In the genomic region with DNA sequence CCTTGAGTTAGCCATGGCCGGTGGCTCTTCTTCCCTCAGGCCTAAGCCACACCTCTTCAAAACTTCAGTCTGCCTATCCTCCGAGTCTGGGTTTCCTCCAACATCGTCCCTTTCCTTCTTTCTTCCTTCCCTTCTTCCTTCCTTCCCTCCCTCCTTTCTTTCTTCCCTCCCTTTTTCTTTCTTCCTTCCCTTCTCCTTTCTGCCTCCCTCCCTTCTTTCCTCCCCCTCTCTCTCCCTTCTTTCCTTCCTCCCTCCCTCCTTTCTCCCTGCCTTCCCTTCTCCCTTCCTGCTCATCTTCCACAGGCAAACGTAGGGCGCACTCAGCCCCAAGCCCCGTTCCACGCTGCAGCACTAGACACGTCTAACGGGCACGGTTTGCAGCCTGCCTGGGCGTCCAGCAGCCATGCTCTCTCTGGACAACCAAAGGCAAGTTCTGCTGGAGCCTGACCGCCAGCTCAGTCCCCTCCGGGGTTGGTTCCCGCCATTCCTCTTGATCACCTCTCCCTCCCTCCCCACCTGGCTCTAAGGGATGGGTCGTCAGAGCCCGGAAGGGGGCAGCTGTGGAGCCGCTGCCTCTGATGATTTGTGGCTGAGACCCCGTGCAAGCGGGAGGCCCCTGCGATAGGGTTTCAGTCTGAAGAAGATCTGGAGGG, we compare ENCODE assay signal across 32 cellular contexts. TPM values are rescaled to one million over a fixed set of nuclear protein-coding genes. Genes with fewer than 3 reads are reported as not detected.
DNase-seq lines count a peak whose midpoint lies in the region; ATAC-seq, FAIRE-seq and TF ChIP-seq lines count a peak whose summit lies in the region.
"Had no signal": no experiment of that assay in that cellular context is flagged by ENCODE, and none has a peak within 500 bp of the region (broad histone marks: within the 10 kb centered on the region; RNA-seq: fewer than 3 reads in every experiment).

No MANE protein-coding gene starts in this region.

- H3K27ac Mint-ChIP-seq in stimulated activated naive CD8-positive, alpha-beta T cell treated with anti-CD3 and anti-CD28 coated beads, Interleukin-15, amount 100 ng/mL, for 72 hours, result no peak overlapping the region
- H3K27ac Mint-ChIP-seq in astrocyte (ENCODE audit: unreplicated experiment) (no peak overlapping the region), T-cell (no peak overlapping the region)
- H3K27ac Mint-ChIP-seq: activated naive CD4-positive, alpha-beta T cell treated with anti-CD3 and anti-CD28 coated beads, Interleukin-2, amount 50 U/mL, for 72 hours; IgD-negative memory B cell; immature natural killer cell; nephron; stimulated activated memory B cell treated with anti-CD40 and anti-IgM and Interleukin-4, amounts not matched to agents 10 μg/mL and 1 μg/mL and 100 μg/mL, for 72 hours had no signal

- H3K9ac ChIP-seq in astrocyte (ENCODE audit: low read length), result peak overlapping the region; percentile 25
- no peak overlapping the region for H3K9ac ChIP-seq in mesendoderm (ENCODE audit: low read length)

- H4K8ac ChIP-seq in mesendoderm (ENCODE audit: low read depth, low read length), result no peak overlapping the region

- no peak overlapping the region for H3K18ac ChIP-seq in mesendoderm (ENCODE audit: low read length)

- H3K27me3 ChIP-seq in astrocyte (ENCODE audit: insufficient read depth, low read length) (no peaks in the 10 kb centered on the region), mesendoderm (ENCODE audit: insufficient read depth, low read length, poor library complexity) (no peaks in the 10 kb centered on the region)
- H3K27me3 ChIP-seq: right lobe of liver had no signal

- no peak overlapping the region for H4K5ac ChIP-seq in mesendoderm (ENCODE audit: low read length)

- H3K27ac ChIP-seq in astrocyte (ENCODE audit: low read depth, low read length) (peak overlapping the region; percentile 50), mesendoderm (ENCODE audit: low read depth, low read length) (no peak overlapping the region)
- H3K27ac ChIP-seq: C4-2B, right lobe of liver, SK-N-MC had no signal

- H3K27me3 Mint-ChIP-seq in stimulated activated naive CD8-positive, alpha-beta T cell treated with anti-CD3 and anti-CD28 coated beads, Interleukin-15, amount 100 ng/mL, for 72 hours, result peaks cover 13% of the 10 kb centered on the region
- no peaks in the 10 kb centered on the region for H3K27me3 Mint-ChIP-seq in astrocyte (ENCODE audit: low read depth, unreplicated experiment)
- H3K27me3 Mint-ChIP-seq in T-cell, result peaks cover 7 to 9% of the 10 kb centered on the region in 2 donors

- H3K4me1 Mint-ChIP-seq in stimulated activated naive CD8-positive, alpha-beta T cell treated with anti-CD3 and anti-CD28 coated beads, Interleukin-15, amount 100 ng/mL, for 72 hours, result no peaks in the 10 kb centered on the region
- peaks cover 15% of the 10 kb centered on the region for H3K4me1 Mint-ChIP-seq in astrocyte (ENCODE audit: low read depth, unreplicated experiment)
- no peaks in the 10 kb centered on the region for H3K4me1 Mint-ChIP-seq in T-cell
- H3K4me1 Mint-ChIP-seq: immature natural killer cell; stimulated activated memory B cell treated with anti-CD40 and anti-IgM and Interleukin-4, amounts not matched to agents 10 μg/mL and 1 μg/mL and 100 μg/mL, for 72 hours had no signal

- H3K4ac ChIP-seq in mesendoderm (ENCODE audit: low read depth, low read length), result no peak overlapping the region

- no peaks in the 10 kb centered on the region for H3K79me2 ChIP-seq in astrocyte (ENCODE audit: insufficient read depth, low read length)
- no peaks in the 10 kb centered on the region for H3K79me2 ChIP-seq in mesendoderm (ENCODE audit: control insufficient read depth, insufficient read depth, low read length)

- H3K9me3 Mint-ChIP-seq in stimulated activated naive CD8-positive, alpha-beta T cell treated with anti-CD3 and anti-CD28 coated beads, Interleukin-15, amount 100 ng/mL, for 72 hours, result no peaks in the 10 kb centered on the region
- H3K9me3 Mint-ChIP-seq in astrocyte (ENCODE audit: unreplicated experiment) (peaks cover 7% of the 10 kb centered on the region), T-cell (no peaks in the 10 kb centered on the region)
- H3K9me3 Mint-ChIP-seq: activated naive CD4-positive, alpha-beta T cell treated with anti-CD3 and anti-CD28 coated beads, Interleukin-2, amount 50 U/mL, for 72 hours; IgD-negative memory B cell; immature natural killer cell; stimulated activated memory B cell treated with anti-CD40 and anti-IgM and Interleukin-4, amounts not matched to agents 10 μg/mL and 1 μg/mL and 100 μg/mL, for 72 hours had no signal

- no peak overlapping the region for H2BK5ac ChIP-seq in mesendoderm (ENCODE audit: low read length)

- H3K36me3 ChIP-seq in astrocyte (ENCODE audit: insufficient read depth, low read length), result no peaks in the 10 kb centered on the region
- H3K36me3 ChIP-seq in mesendoderm (ENCODE audit: control insufficient read depth, insufficient read depth, low read length), result no peaks in the 10 kb centered on the region
- H3K36me3 ChIP-seq: right lobe of liver had no signal

- POLR2A ChIA-PET in T-cell (lab: Charles Lee) (no interaction called here), GM10248 (lab: Yijun Ruan, JAX) (no interaction called here)

- CTCF ChIA-PET in T-cell (lab: Charles Lee) (no interaction called here), GM10248 (lab: Yijun Ruan, JAX) (no interaction called here)

- H2BK120ac ChIP-seq in mesendoderm (ENCODE audit: low read depth, low read length), result no peak overlapping the region

- H3K4me3 ChIP-seq in astrocyte (ENCODE audit: insufficient read depth, low read depth, low read length) (no peak overlapping the region), mesendoderm (ENCODE audit: low read length) (no peak overlapping the region)
- H3K4me3 ChIP-seq: right lobe of liver, SK-N-MC had no signal

- H3K56ac ChIP-seq in mesendoderm (ENCODE audit: low read length), result peak overlapping the region; percentile 7

- no peaks in the 10 kb centered on the region for H4K20me1 ChIP-seq in astrocyte (ENCODE audit: insufficient read depth, low read length)

- no peak overlapping the region for H2BK15ac ChIP-seq in mesendoderm (replicated peaks; ENCODE audit: low read depth)

- peak; percentile 26 for ATAC-seq in stimulated activated naive CD8-positive, alpha-beta T cell treated with anti-CD3 and anti-CD28 coated beads, Interleukin-15, amount 100 ng/mL, for 72 hours
- ATAC-seq in stimulated activated naive CD8-positive, alpha-beta T cell treated with anti-CD3 and anti-CD28 coated beads, Interleukin-15, Interleukin-2, amounts not matched to agents 100 U/mL and 50 U/mL, for 24 hours, result no peak
- ATAC-seq in HG03521 (IDR thresholded peaks at IDR 0.05; ENCODE audit: unreplicated experiment) (no peak), T-cell (replicated peaks in 1 of 4) (no peak)
- ATAC-seq: activated naive CD4-positive, alpha-beta T cell treated with anti-CD3 and anti-CD28 coated beads, Interleukin-2, amount 50 U/mL, for 72 hours; left lobe of liver; right lobe of liver; stimulated activated memory B cell treated with anti-CD40 and anti-IgM and Interleukin-4, amounts not matched to agents 10 μg/mL and 1 μg/mL and 100 μg/mL, for 72 hours had no signal

- H3K79me1 ChIP-seq in mesendoderm (ENCODE audit: low read length), result no peaks in the 10 kb centered on the region

- H2AK5ac ChIP-seq in mesendoderm (ENCODE audit: low read length), result no peak overlapping the region

- no peak overlapping the region for H3K23ac ChIP-seq in mesendoderm (ENCODE audit: low read length)

- WGBS in mesendoderm (ENCODE audit: extremely low coverage, insufficient coverage, low lambda C conversion rate), result no CpG with 5 or more reads among the region's 20 CpGs

- H3K36me3 Mint-ChIP-seq in astrocyte (ENCODE audit: low read depth, unreplicated experiment) (peaks cover 4% of the 10 kb centered on the region), T-cell (no peaks in the 10 kb centered on the region)
- H3K36me3 Mint-ChIP-seq: activated naive CD4-positive, alpha-beta T cell treated with anti-CD3 and anti-CD28 coated beads, Interleukin-2, amount 50 U/mL, for 72 hours; immature natural killer cell; stimulated activated memory B cell treated with anti-CD40 and anti-IgM and Interleukin-4, amounts not matched to agents 10 μg/mL and 1 μg/mL and 100 μg/mL, for 72 hours had no signal

- H3K4me2 ChIP-seq in astrocyte (ENCODE audit: low read length) (peak overlapping the region; percentile 60), mesendoderm (ENCODE audit: low read length) (no peak overlapping the region)

- H3K4me3 Mint-ChIP-seq in stimulated activated naive CD8-positive, alpha-beta T cell treated with anti-CD3 and anti-CD28 coated beads, Interleukin-15, amount 100 ng/mL, for 72 hours, result no peak overlapping the region
- H3K4me3 Mint-ChIP-seq in astrocyte (ENCODE audit: unreplicated experiment) (no peak overlapping the region), T-cell (no peak overlapping the region)
- H3K4me3 Mint-ChIP-seq: IgD-negative memory B cell; immature natural killer cell; nephron; stimulated activated memory B cell treated with anti-CD40 and anti-IgM and Interleukin-4, amounts not matched to agents 10 μg/mL and 1 μg/mL and 100 μg/mL, for 72 hours had no signal

- TF ChIP-seq CTCF in astrocyte (IDR thresholded peaks at IDR 0.05; ENCODE audit: insufficient read depth, low read depth, low read length) (no peak), GM10248 (IDR thresholded peaks at IDR 0.05; ENCODE audit: control extremely low read depth, extremely low read depth, low read depth, missing control alignments) (no peak)

- H3K9me3 ChIP-seq in astrocyte (ENCODE audit: insufficient read depth, low read depth, low read length), result no peaks in the 10 kb centered on the region
- H3K9me3 ChIP-seq: Caco-2, right lobe of liver had no signal

- FAIRE-seq in astrocyte (lab: Jason Lieb, UNC), result no peak
- FAIRE-seq: GM12891, H54 had no signal

- no peak for DNase-seq in stimulated activated naive CD8-positive, alpha-beta T cell treated with anti-CD3 and anti-CD28 coated beads, Interleukin-15, amount 100 ng/mL, for 72 hours
- DNase-seq in stimulated activated naive CD8-positive, alpha-beta T cell treated with anti-CD3 and anti-CD28 coated beads, Interleukin-15, Interleukin-2, amounts not matched to agents 100 U/mL and 50 U/mL, for 24 hours, result no peak
- DNase-seq in astrocyte (ENCODE audit: low read depth) (no peak), mesendoderm (no peak), mucosa of gallbladder (ENCODE audit: low spot score) (no peak), T-cell (no peak), GM10248 (ENCODE audit: extremely low spot score) (no peak)
- DNase-seq: activated T-cell treated with anti-CD3 and anti-CD28 coated beads for 4 hours; Caco-2; caudate nucleus; cortex of kidney; hypothalamus; immature natural killer cell; NCI-H1092 treated with DMSO at 0.1 percent for 48 hours; NCI-H2029; NCI-H82; right lobe of liver; stimulated activated CD4-positive, alpha-beta T cell treated with anti-CD3 and anti-CD28 coated beads, Interleukin-4, amount 100 ng/mL, for 4 hours; T-helper 2 cell had no signal

- H2AFZ ChIP-seq in astrocyte (ENCODE audit: low read depth, low read length), result no peak overlapping the region

- H3K4me1 ChIP-seq in astrocyte (ENCODE audit: insufficient read depth, low read length), result peaks cover 25% of the 10 kb centered on the region
- H3K4me1 ChIP-seq in mesendoderm (ENCODE audit: control insufficient read depth, low read depth, low read length), result no peaks in the 10 kb centered on the region
- H3K4me1 ChIP-seq: right lobe of liver had no signal

RNA-seq across cellular contexts. Expression of gene CLDN24, which starts 34.1 kb away (rescaled TPM):
- total RNA-seq in astrocyte, result not detected in 2 replicates
- polyA plus RNA-seq in mesendoderm (2013, experiment 1 of 2), result not detected
- not detected for polyA plus RNA-seq in mesendoderm (2013, experiment 2 of 2)
- not detected for total RNA-seq in mucosa of gallbladder
- not detected for total RNA-seq in T-cell
- total RNA-seq: activated naive CD4-positive, alpha-beta T cell treated with anti-CD3 and anti-CD28 coated beads, Interleukin-2, amount 50 U/mL, for 72 hours; Caco-2; fibroblast of lung; left lobe of liver; right lobe of liver; temporal lobe; ureter had no signal
- polyA plus RNA-seq: fibroblast of lung, IgD-negative memory B cell, immature natural killer cell had no signal

RNA-seq across cellular contexts. Expression of gene CLDN22, which starts 36.2 kb away (rescaled TPM):
- total RNA-seq in astrocyte (not detected in 2 replicates), mucosa of gallbladder (not detected), T-cell (not detected)
- polyA plus RNA-seq in mesendoderm (2013, experiment 1 of 2), result not detected
- not detected for polyA plus RNA-seq in mesendoderm (2013, experiment 2 of 2)
- total RNA-seq: activated naive CD4-positive, alpha-beta T cell treated with anti-CD3 and anti-CD28 coated beads, Interleukin-2, amount 50 U/mL, for 72 hours; Caco-2; left lobe of liver; right lobe of liver; temporal lobe; ureter had no signal
- polyA plus RNA-seq: fibroblast of lung, IgD-negative memory B cell had no signal
